Comparison of ENCODE assay signal across 21 cellular contexts in genomic region chr7:3091631-3092030, GRCh38. TPM values are rescaled to one million over a fixed set of nuclear protein-coding genes. Genes with fewer than 3 reads are reported as not detected.
DNase-seq lines count a peak whose midpoint lies in the region; ATAC-seq lines count a peak whose summit lies in the region.
"Had no signal": no experiment of that assay in that cellular context is flagged by ENCODE, and none has a peak within 500 bp of the region (broad histone marks: within the 10 kb centered on the region; RNA-seq: fewer than 3 reads in every experiment).

No MANE protein-coding gene starts in this region.

- intact Hi-C loops in activated T-helper 1 cell treated with anti-CD3 and anti-CD28 coated beads, Interleukin-12 subunit alpha, Interleukin-12 subunit beta, Interleukin-2, Interleukin-4 antibody, amounts not matched to agents 30 ng/mL and 10 ng/mL and 1 ng/mL, durations not matched to agents 14 hours and 24 hours and 36 hours (cut with micrococcal nuclease), result loop anchor here (1.0 to 2.0 kb wide), 2 partner anchors 28 to 63 kb away; no protein-coding TSS in a partner anchor

- DNase-seq in activated naive CD4-positive, alpha-beta T cell treated with anti-CD3 and anti-CD28 coated beads, Interleukin-2, amount 50 U/mL, for 16 hours, result no peak
- no peak for DNase-seq in activated T-helper 1 cell treated with anti-CD3 and anti-CD28 coated beads, Interleukin-12 subunit alpha, Interleukin-12 subunit beta, Interleukin-2, Interleukin-4 antibody, amounts not matched to agents 30 ng/mL and 10 ng/mL and 1 ng/mL, durations not matched to agents 14 hours and 24 hours and 36 hours (ENCODE audit: low spot score)
- peak in 1 of 10 donors; percentile 25 for DNase-seq in naive thymus-derived CD8-positive, alpha-beta T cell
- DNase-seq in D341Med (ENCODE audit: low spot score) (no peak), AML-193 (lab: John Stamatoyannopoulos, UW) (no peak), HCEC 1CT (no peak)
- DNase-seq: DMS 273 treated with DMSO at 0.1 percent for 48 hours; mucosa of descending colon; NCI-H1417; NCI-H2171; NCI-H69; OCI-M1; ovary; SHP77 treated with DMSO at 0.1 percent for 48 hours; stimulated activated CD4-positive, alpha-beta T cell treated with anti-CD3 and anti-CD28 coated beads, Interleukin-1b, Interleukin-23, amount 100 ng/mL, for 48 hours; substantia nigra; uterus had no signal

- H3K27me3 Mint-ChIP-seq in activated naive CD4-positive, alpha-beta T cell treated with anti-CD3 and anti-CD28 coated beads, Interleukin-2, amount 50 U/mL, for 24 hours, result no peaks in the 10 kb centered on the region
- no peaks in the 10 kb centered on the region for H3K27me3 Mint-ChIP-seq in activated T-helper 1 cell treated with anti-CD3 and anti-CD28 coated beads, Interleukin-12 subunit alpha, Interleukin-12 subunit beta, Interleukin-2, Interleukin-4 antibody, amounts not matched to agents 30 ng/mL and 10 ng/mL and 1 ng/mL, durations not matched to agents 14 hours and 24 hours and 36 hours (ENCODE audit: insufficient read depth)
- no peaks in the 10 kb centered on the region for H3K27me3 Mint-ChIP-seq in naive thymus-derived CD8-positive, alpha-beta T cell

- no peak for ATAC-seq in naive thymus-derived CD8-positive, alpha-beta T cell
- ATAC-seq in HG03196 (IDR thresholded peaks at IDR 0.05; ENCODE audit: unreplicated experiment), result no peak
- ATAC-seq: esophagus mucosa had no signal

- peaks cover 67% of the 10 kb centered on the region for H3K4me1 Mint-ChIP-seq in activated naive CD4-positive, alpha-beta T cell treated with anti-CD3 and anti-CD28 coated beads, Interleukin-2, amount 50 U/mL, for 24 hours
- H3K4me1 Mint-ChIP-seq in activated T-helper 1 cell treated with anti-CD3 and anti-CD28 coated beads, Interleukin-12 subunit alpha, Interleukin-12 subunit beta, Interleukin-2, Interleukin-4 antibody, amounts not matched to agents 30 ng/mL and 10 ng/mL and 1 ng/mL, durations not matched to agents 14 hours and 24 hours and 36 hours (ENCODE audit: low read depth), result peaks cover 56% of the 10 kb centered on the region
- peaks cover 29 to 77% (median 65%) of the 10 kb centered on the region in 4 donors for H3K4me1 Mint-ChIP-seq in naive thymus-derived CD8-positive, alpha-beta T cell

- H3K9me3 Mint-ChIP-seq in activated naive CD4-positive, alpha-beta T cell treated with anti-CD3 and anti-CD28 coated beads, Interleukin-2, amount 50 U/mL, for 24 hours, result no peaks in the 10 kb centered on the region
- H3K9me3 Mint-ChIP-seq in activated T-helper 1 cell treated with anti-CD3 and anti-CD28 coated beads, Interleukin-12 subunit alpha, Interleukin-12 subunit beta, Interleukin-2, Interleukin-4 antibody, amounts not matched to agents 30 ng/mL and 10 ng/mL and 1 ng/mL, durations not matched to agents 14 hours and 24 hours and 36 hours, result no peaks in the 10 kb centered on the region
- H3K9me3 Mint-ChIP-seq in naive thymus-derived CD8-positive, alpha-beta T cell, result no peaks in the 10 kb centered on the region

- peak overlapping the region; percentile 90 for H3K27ac Mint-ChIP-seq in activated naive CD4-positive, alpha-beta T cell treated with anti-CD3 and anti-CD28 coated beads, Interleukin-2, amount 50 U/mL, for 24 hours
- peak overlapping the region; percentile 94 for H3K27ac Mint-ChIP-seq in activated T-helper 1 cell treated with anti-CD3 and anti-CD28 coated beads, Interleukin-12 subunit alpha, Interleukin-12 subunit beta, Interleukin-2, Interleukin-4 antibody, amounts not matched to agents 30 ng/mL and 10 ng/mL and 1 ng/mL, durations not matched to agents 14 hours and 24 hours and 36 hours
- H3K27ac Mint-ChIP-seq in naive thymus-derived CD8-positive, alpha-beta T cell, result peak overlapping the region; percentile 92 to 99 (median 96)

- POLR2A ChIA-PET in naive thymus-derived CD8-positive, alpha-beta T cell (lab: Charles Lee), result interaction anchor here (0.6 to 6.3 kb wide), 10 partner anchors 10 to 376 kb away, joined by 3 to 86 read pairs (median 8); partner anchors contain the start of gene CARD11

- H3K36me3 Mint-ChIP-seq in activated naive CD4-positive, alpha-beta T cell treated with anti-CD3 and anti-CD28 coated beads, Interleukin-2, amount 50 U/mL, for 24 hours, result no peaks in the 10 kb centered on the region
- H3K36me3 Mint-ChIP-seq in activated T-helper 1 cell treated with anti-CD3 and anti-CD28 coated beads, Interleukin-12 subunit alpha, Interleukin-12 subunit beta, Interleukin-2, Interleukin-4 antibody, amounts not matched to agents 30 ng/mL and 10 ng/mL and 1 ng/mL, durations not matched to agents 14 hours and 24 hours and 36 hours (ENCODE audit: low read depth), result peaks cover 6% of the 10 kb centered on the region
- no peaks in the 10 kb centered on the region for H3K36me3 Mint-ChIP-seq in naive thymus-derived CD8-positive, alpha-beta T cell

- peak overlapping the region; percentile 53 for H3K4me3 Mint-ChIP-seq in activated naive CD4-positive, alpha-beta T cell treated with anti-CD3 and anti-CD28 coated beads, Interleukin-2, amount 50 U/mL, for 24 hours
- peak overlapping the region; percentile 43 for H3K4me3 Mint-ChIP-seq in activated T-helper 1 cell treated with anti-CD3 and anti-CD28 coated beads, Interleukin-12 subunit alpha, Interleukin-12 subunit beta, Interleukin-2, Interleukin-4 antibody, amounts not matched to agents 30 ng/mL and 10 ng/mL and 1 ng/mL, durations not matched to agents 14 hours and 24 hours and 36 hours
- H3K4me3 Mint-ChIP-seq in naive thymus-derived CD8-positive, alpha-beta T cell, result peak overlapping the region; percentile 37 to 87 (median 76)

RNA-seq across cellular contexts. Expression of gene CARD11, which starts 48.0 kb away (rescaled TPM):
- 120 and 128 TPM in 2 replicates for total RNA-seq in activated T-helper 1 cell treated with anti-CD3 and anti-CD28 coated beads, Interleukin-12 subunit alpha, Interleukin-12 subunit beta, Interleukin-2, Interleukin-4 antibody, amounts not matched to agents 30 ng/mL and 10 ng/mL and 1 ng/mL, durations not matched to agents 14 hours and 24 hours and 36 hours
- 100 to 1,000 TPM; 104 to 109 TPM for total RNA-seq in naive thymus-derived CD8-positive, alpha-beta T cell
- 10 to 100 TPM; 10.8 to 40.2 (median 18.9) TPM for polyA plus RNA-seq in naive thymus-derived CD8-positive, alpha-beta T cell
- polyA plus RNA-seq: cardiac muscle cell had no signal
